8 cellular contexts compared by ENCODE assay signal in the genomic region with DNA sequence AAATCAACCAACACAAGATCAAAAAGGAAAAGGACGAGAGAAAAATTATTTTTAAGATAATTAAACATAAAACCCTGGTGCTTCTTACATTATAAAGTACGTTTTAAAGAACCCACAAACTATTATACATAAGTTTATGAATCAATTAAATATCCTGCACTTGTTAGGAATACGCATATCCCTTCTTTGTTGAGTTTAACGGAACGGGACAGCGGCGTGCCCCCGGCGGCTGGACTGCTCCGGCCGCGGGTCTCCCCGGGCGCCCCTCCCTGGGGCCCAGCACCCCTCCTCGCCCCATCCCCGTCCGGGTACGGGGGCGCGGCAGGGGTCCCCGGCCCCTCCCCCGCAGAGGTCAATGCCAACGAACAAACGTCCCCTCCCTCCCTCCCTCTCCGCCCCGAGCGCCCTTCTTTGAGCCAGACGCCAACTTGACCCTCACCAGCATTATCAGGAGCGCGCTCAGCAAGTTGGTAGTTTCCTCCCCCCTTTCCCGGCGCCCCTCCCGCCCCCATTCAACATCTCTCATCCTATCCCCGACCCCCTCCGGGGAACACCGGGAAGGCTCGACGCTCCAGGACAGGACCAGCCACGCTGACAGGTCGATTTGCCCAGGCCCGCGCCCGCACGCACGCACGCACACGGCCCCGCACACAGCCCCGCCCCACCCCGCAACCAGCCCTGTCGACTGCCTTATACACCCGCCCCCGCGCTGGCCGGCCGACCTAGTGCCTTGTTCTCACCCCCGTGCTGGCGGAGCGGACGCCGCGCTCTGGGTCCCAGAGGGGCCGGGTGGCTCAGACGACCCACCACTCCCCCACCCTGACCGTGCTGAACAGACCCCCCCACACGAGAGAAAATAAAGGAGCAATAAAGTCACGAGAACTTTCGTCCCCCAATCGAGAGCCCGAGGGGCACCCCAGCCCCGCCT. TPM values are rescaled to one million over a fixed set of nuclear protein-coding genes. Genes with fewer than 3 reads are reported as not detected.
DNase-seq lines count a peak whose midpoint lies in the region; ATAC-seq and TF ChIP-seq lines count a peak whose summit lies in the region.
"Had no signal": no experiment of that assay in that cellular context is flagged by ENCODE, and none has a peak within 500 bp of the region (broad histone marks: within the 10 kb centered on the region; RNA-seq: fewer than 3 reads in every experiment).

No MANE protein-coding gene starts in this region.

- peaks cover 13 to 28% of the 10 kb centered on the region in 2 donors for H3K36me3 Mint-ChIP-seq in stimulated activated naive B cell treated with anti-CD40 and anti-IgM and Interleukin-4, amounts not matched to agents 10 μg/mL and 1 μg/mL and 100 μg/mL, for 72 hours

- intact Hi-C loops in left cardiac atrium (cut with DNase I), result loop anchor here in 1 of 2 donors (10.0 kb wide), 1 partner anchor 167 kb away; no protein-coding TSS in a partner anchor

- peak; percentile 1 to 3 for ATAC-seq in left cardiac atrium
- peak; percentile 4 to 5 for ATAC-seq in stimulated activated naive B cell treated with anti-CD40 and anti-IgM and Interleukin-4, amounts not matched to agents 10 μg/mL and 1 μg/mL and 100 μg/mL, for 72 hours (replicated peaks)
- no peak for ATAC-seq in HG02571 (IDR thresholded peaks at IDR 0.05; ENCODE audit: unreplicated experiment)
- no peak for ATAC-seq in GM19463 (IDR thresholded peaks at IDR 0.05; ENCODE audit: unreplicated experiment)

- peak; percentile 76 for DNase-seq in HuH-7.5 (ENCODE audit: low spot score)
- no peak for DNase-seq in left cardiac atrium
- no peak for DNase-seq in stimulated activated naive B cell treated with anti-CD40 and anti-IgM and Interleukin-4, amounts not matched to agents 10 μg/mL and 1 μg/mL and 100 μg/mL, for 72 hours
- DNase-seq in stimulated activated CD4-positive, alpha-beta T cell treated with anti-CD3 and anti-CD28 coated beads, Interleukin-4, amount 100 ng/mL, for 24 hours, result no peak
- DNase-seq: activated CD8-positive, alpha-beta memory T cell treated with anti-CD3 and anti-CD28 coated beads for 24 hours had no signal

- H3K4me1 Mint-ChIP-seq in stimulated activated naive B cell treated with anti-CD40 and anti-IgM and Interleukin-4, amounts not matched to agents 10 μg/mL and 1 μg/mL and 100 μg/mL, for 72 hours, result peaks cover 50 to 80% of the 10 kb centered on the region in 2 donors

- H3K27ac ChIP-seq in VCaP, result peak overlapping the region; percentile 85

- TF ChIP-seq CTCF in VCaP (conservative IDR thresholded peaks at IDR 0.05), result no peak

- peak overlapping the region; percentile 81 to 87 for H3K4me3 Mint-ChIP-seq in stimulated activated naive B cell treated with anti-CD40 and anti-IgM and Interleukin-4, amounts not matched to agents 10 μg/mL and 1 μg/mL and 100 μg/mL, for 72 hours

- H3K27ac Mint-ChIP-seq in stimulated activated naive B cell treated with anti-CD40 and anti-IgM and Interleukin-4, amounts not matched to agents 10 μg/mL and 1 μg/mL and 100 μg/mL, for 72 hours, result peak overlapping the region; percentile 94

- no peaks in the 10 kb centered on the region for H3K27me3 Mint-ChIP-seq in stimulated activated naive B cell treated with anti-CD40 and anti-IgM and Interleukin-4, amounts not matched to agents 10 μg/mL and 1 μg/mL and 100 μg/mL, for 72 hours

- peaks cover 0 to 4% of the 10 kb centered on the region in 2 donors for H3K9me3 Mint-ChIP-seq in stimulated activated naive B cell treated with anti-CD40 and anti-IgM and Interleukin-4, amounts not matched to agents 10 μg/mL and 1 μg/mL and 100 μg/mL, for 72 hours

RNA-seq across cellular contexts. Expression of gene LYL1, which starts 5.1 kb away (rescaled TPM):
- 1 to 10 TPM; 7.5 to 9.0 TPM for total RNA-seq in left cardiac atrium

RNA-seq across cellular contexts. Expression of gene TRMT1, which starts 18.9 kb away (rescaled TPM):
- total RNA-seq in left cardiac atrium, result 10 to 100 TPM; 18.4 to 20.9 TPM

RNA-seq across cellular contexts. Expression of gene NACC1, which starts 20.5 kb away (rescaled TPM):
- total RNA-seq in left cardiac atrium, result 10 to 100 TPM; 34.9 to 47.8 TPM

RNA-seq across cellular contexts. Expression of gene STX10, which starts 52.6 kb away (rescaled TPM):
- 10 to 100 TPM; 30.0 to 36.1 TPM for total RNA-seq in left cardiac atrium

RNA-seq across cellular contexts. Expression of gene IER2, which starts 52.6 kb away (rescaled TPM):
- 10 to 100 TPM; 36.9 to 61.3 TPM for total RNA-seq in left cardiac atrium

Comparison
In these comparisons a context has a peak if more than half of its experiments do, and no peak if none do; other contexts are left out.
1. ATAC-seq: peak in left cardiac atrium (2 of 2) and stimulated activated naive B cell treated with anti-CD40 and anti-IgM and Interleukin-4, amounts not matched to agents 10 μg/mL and 1 μg/mL and 100 μg/mL, for 72 hours (2 of 2); none in HG02571 (single experiment) and GM19463 (single experiment).